Comparison of ENCODE assay signal across 17 cellular contexts in the genomic region with DNA sequence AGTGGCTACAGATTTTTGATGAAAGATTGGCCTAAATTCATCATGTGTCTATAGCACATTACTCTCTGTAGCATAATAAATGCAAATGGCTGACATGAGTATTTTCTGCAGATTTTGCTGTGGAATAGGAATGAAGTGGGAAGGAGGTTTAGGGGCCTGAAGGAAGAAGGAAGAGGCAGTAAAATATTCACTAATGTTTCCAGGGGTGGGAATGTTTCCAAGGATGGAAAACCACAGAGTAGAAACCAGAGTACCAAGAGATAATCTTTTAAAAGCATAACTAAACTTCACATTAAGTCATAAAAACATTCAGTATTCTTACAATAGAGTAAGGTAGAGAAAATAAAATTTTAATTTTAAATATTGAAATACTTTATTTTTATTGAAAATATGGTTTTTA.
A peak's percentile ranks its signal among the peaks of the same experiment; 100 is the strongest.
DNase-seq lines count a peak whose midpoint lies in the region; ATAC-seq and FAIRE-seq lines count a peak whose summit lies in the region.
"Had no signal": no experiment of that assay in that cellular context is flagged by ENCODE, and none has a peak within 500 bp of the region (broad histone marks: within the 10 kb centered on the region; RNA-seq: fewer than 3 reads in every experiment).

No MANE protein-coding gene starts in this region.

- ATAC-seq in GM18907 (IDR thresholded peaks at IDR 0.05; ENCODE audit: unreplicated experiment): no peak

- FAIRE-seq in RCC 7860 (lab: Jason Lieb, UNC) (peak; percentile 94), endometrium (lab: Jason Lieb, UNC) (peak; percentile 4)

- peak; percentile 35 for DNase-seq in GM03348 (ENCODE audit: low spot score)
- DNase-seq in RCC 7860 (ENCODE audit: low spot score): no peak
- DNase-seq in myocyte (ENCODE audit: low read depth): peak; percentile 53
- no peak for DNase-seq in GDM1 (lab: John Stamatoyannopoulos, UW)
- DNase-seq in HK-2 (ENCODE audit: unreplicated experiment): no peak
- DNase-seq in NCI-H524 treated with DMSO at 0.1 percent for 48 hours (lab: John Stamatoyannopoulos, UW): no peak
- DNase-seq: CD4-positive, alpha-beta T cell; GOT3; Karpas-422; NCI-H1105; NCI-H1694; NCI-H510A treated with DMSO at 0.1 percent for 48 hours; RPMI8226; SIG-M5; SW 1271 had no signal

Comparison
In these comparisons a context has a peak if more than half of its experiments do, and no peak if none do; other contexts are left out.
1. DNase-seq: peak in GM03348 (single experiment) and myocyte (single experiment); none in RCC 7860 (single experiment), GDM1 (single experiment), HK-2 (single experiment) and NCI-H524 treated with DMSO at 0.1 percent for 48 hours (single experiment).